1 cellular context compared by ENCODE assay signal in genomic region chr17:18201108-18201507, GRCh38.
TF ChIP-seq lines count a peak whose summit lies in the region.

No MANE protein-coding gene starts in this region.

TF ChIP-seq in HEK293, 187 proteins besides CTCF, POLR2A, EP300 and RAD21 (continued from another document):
- TF ChIP-seq, protein P1, sequence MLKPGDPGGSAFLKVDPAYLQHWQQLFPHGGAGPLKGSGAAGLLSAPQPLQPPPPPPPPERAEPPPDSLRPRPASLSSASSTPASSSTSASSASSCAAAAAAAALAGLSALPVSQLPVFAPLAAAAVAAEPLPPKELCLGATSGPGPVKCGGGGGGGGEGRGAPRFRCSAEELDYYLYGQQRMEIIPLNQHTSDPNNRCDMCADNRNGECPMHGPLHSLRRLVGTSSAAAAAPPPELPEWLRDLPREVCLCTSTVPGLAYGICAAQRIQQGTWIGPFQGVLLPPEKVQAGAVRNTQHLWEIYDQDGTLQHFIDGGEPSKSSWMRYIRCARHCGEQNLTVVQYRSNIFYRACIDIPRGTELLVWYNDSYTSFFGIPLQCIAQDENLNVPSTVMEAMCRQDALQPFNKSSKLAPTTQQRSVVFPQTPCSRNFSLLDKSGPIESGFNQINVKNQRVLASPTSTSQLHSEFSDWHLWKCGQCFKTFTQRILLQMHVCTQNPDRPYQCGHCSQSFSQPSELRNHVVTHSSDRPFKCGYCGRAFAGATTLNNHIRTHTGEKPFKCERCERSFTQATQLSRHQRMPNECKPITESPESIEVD (tag by site-specific recombination; IDR thresholded peaks at IDR 0.05) = no peak
- TF ChIP-seq ZNF19 (tag by site-specific recombination; IDR thresholded peaks at IDR 0.05; ENCODE audit: low read depth) = no peak
- no peak for TF ChIP-seq FEZF1 (tag by site-specific recombination; IDR thresholded peaks at IDR 0.05)
- TF ChIP-seq SETDB1 (IDR thresholded peaks at IDR 0.05; ENCODE audit: insufficient read length, low read length) = no peak
- TF ChIP-seq, protein P2, sequence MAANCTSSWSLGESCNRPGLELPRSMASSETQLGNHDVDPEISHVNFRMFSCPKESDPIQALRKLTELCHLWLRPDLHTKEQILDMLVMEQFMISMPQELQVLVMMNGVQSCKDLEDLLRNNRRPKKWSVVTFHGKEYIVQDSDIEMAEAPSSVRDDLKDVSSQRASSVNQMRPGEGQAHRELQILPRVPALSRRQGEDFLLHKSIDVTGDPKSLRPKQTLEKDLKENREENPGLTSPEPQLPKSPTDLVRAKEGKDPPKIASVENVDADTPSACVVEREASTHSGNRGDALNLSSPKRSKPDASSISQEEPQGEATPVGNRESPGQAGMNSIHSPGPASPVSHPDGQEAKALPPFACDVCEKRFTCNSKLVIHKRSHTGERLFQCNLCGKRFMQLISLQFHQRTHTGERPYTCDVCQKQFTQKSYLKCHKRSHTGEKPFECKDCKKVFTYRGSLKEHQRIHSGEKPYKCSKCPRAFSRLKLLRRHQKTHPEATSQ (tag by site-specific recombination; IDR thresholded peaks at IDR 0.05) = no peak
- no peak for TF ChIP-seq ZFHX2 (tag by site-specific recombination; conservative IDR thresholded peaks at IDR 0.05)
